In the genomic region with DNA sequence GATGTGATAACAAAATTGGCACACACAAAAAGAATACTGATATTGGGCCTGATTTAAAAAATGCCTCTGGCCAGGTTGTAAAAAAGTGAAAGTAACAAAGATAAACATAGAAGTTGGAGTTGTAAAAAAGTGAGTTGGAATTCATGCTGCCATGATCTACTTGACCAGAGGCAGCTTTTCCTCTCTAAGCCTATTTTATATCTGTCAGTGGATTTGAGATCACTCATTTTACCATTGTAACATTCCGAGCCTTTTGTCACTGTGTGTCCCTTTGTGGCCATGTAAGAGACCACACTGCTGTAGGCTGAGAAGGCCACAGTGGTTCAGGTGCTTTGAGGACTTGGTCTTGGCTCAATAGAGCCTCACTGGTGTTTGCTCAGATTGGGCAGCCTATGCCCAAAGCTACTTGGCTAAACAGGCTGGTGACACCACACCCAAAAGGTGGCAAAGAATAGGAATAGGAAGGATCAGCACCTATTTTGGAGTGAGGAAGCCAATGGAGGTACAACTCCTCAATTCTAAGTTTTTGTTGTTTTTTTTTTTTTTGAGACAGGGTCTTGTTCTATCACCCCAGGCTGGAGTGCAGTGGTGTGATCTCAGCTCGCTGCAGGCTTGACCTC, we compare ENCODE assay signal across 18 cellular contexts. TPM values are rescaled to one million over a fixed set of nuclear protein-coding genes. Genes with fewer than 3 reads are reported as not detected.
DNase-seq lines count a peak whose midpoint lies in the region; ATAC-seq, FAIRE-seq and TF ChIP-seq lines count a peak whose summit lies in the region.
"Had no signal": no experiment of that assay in that cellular context is flagged by ENCODE, and none has a peak within 500 bp of the region (broad histone marks: within the 10 kb centered on the region; RNA-seq: fewer than 3 reads in every experiment).

No MANE protein-coding gene starts in this region.

- BruUV-seq in A673 (replicated peaks; lab: Mats Ljungman, UMichigan) = no TSS peak
- no TSS peak for BruUV-seq in PC-3 (replicated peaks; lab: Mats Ljungman, UMichigan)

- intact Hi-C loops in A673 (cut with micrococcal nuclease; ENCODE audit: unreplicated experiment) (loop anchor here (5.0 kb wide), 2 partner anchors 73 to 98 kb away; no protein-coding TSS in a partner anchor), PC-3 (cut with micrococcal nuclease) (loop anchor here (5.0 kb wide), 1 partner anchor 578 kb away; no protein-coding TSS in a partner anchor)

- H3K36me3 ChIP-seq in A673 (ENCODE audit: insufficient read depth, low read length, poor library complexity, severe bottlenecking) (peaks cover 97% of the 10 kb centered on the region), SK-N-MC (ENCODE audit: insufficient read depth, low read length) (peaks cover 95% of the 10 kb centered on the region), PC-3 (ENCODE audit: low read depth, low read length) (peaks cover 57% of the 10 kb centered on the region; the same call in 1 of the 2 replicates)

- no peak overlapping the region for H3K4me3 Mint-ChIP-seq in mesothelial cell of epicardium

- DNase-seq in NCI-H82 (lab: John Stamatoyannopoulos, UW) (peak; percentile 14), NCI-H82 treated with DMSO at 0.1 percent for 48 hours (lab: John Stamatoyannopoulos, UW; ENCODE audit: unreplicated experiment) (no peak), A673 (ENCODE audit: low spot score) (no peak), SK-N-MC (ENCODE audit: low read depth, low spot score) (no peak), mesothelial cell of epicardium (ENCODE audit: low spot score in 2 of 2, unreplicated experiment in 2 of 2) (no peak), PC-3 (no peak), NCI-H1930 (lab: John Stamatoyannopoulos, UW) (no peak), frontal cortex (ENCODE audit: low spot score in 2 of 2) (no peak)
- DNase-seq: 8988T, COR-L47, KBM-7, NCI-H1092, NCI-H1694, Right ventricle myocardium superior had no signal

- H3K9me2 ChIP-seq in PC-3 (replicated peaks; ENCODE audit: low read length) = no peaks in the 10 kb centered on the region

- no peak overlapping the region for H2AFZ ChIP-seq in PC-3 (ENCODE audit: low read length)

- H3K27ac Mint-ChIP-seq in mesothelial cell of epicardium = peak overlapping the region; percentile 35

- H3K27me3 ChIP-seq in A673 (replicated peaks; ENCODE audit: insufficient read depth, low read depth, low read length, poor library complexity) = no peaks in the 10 kb centered on the region
- H3K27me3 ChIP-seq in PC-3 (ENCODE audit: low read length) = no peaks in the 10 kb centered on the region

- H3K27ac ChIP-seq in A673 (ENCODE audit: low read depth, low read length, poor library complexity, severe bottlenecking) (peak overlapping the region; percentile 38), SK-N-MC (peak overlapping the region; percentile 79), PC-3 (ENCODE audit: low read length) (no peak overlapping the region)
- H3K27ac ChIP-seq: C4-2B had no signal

- peaks cover 8% of the 10 kb centered on the region for H3K4me1 ChIP-seq in A673 (ENCODE audit: insufficient read depth, low read length, poor library complexity, severe bottlenecking)
- H3K4me1 ChIP-seq in PC-3 (ENCODE audit: insufficient read depth, low read length) = peaks cover 13% of the 10 kb centered on the region

- no peaks in the 10 kb centered on the region for H3K9me3 Mint-ChIP-seq in mesothelial cell of epicardium

- H4K20me1 ChIP-seq in PC-3 (ENCODE audit: low read length) = peaks cover 9% of the 10 kb centered on the region; the same call in 1 of the 2 replicates

- no peak overlapping the region for H3K9ac ChIP-seq in SK-N-MC (ENCODE audit: insufficient read length)
- no peak overlapping the region for H3K9ac ChIP-seq in PC-3 (ENCODE audit: low read length)

- H3K4me1 Mint-ChIP-seq in mesothelial cell of epicardium = peaks cover 15% of the 10 kb centered on the region

- H3K4me2 ChIP-seq in PC-3 (ENCODE audit: low read length) = no peak overlapping the region

- no peak for FAIRE-seq in frontal cortex (lab: Jason Lieb, UNC)
- FAIRE-seq: GM18507, HTR-8/SVneo had no signal

- no peak for ATAC-seq in PC-3
- ATAC-seq: Panc1 had no signal

- CTCF ChIA-PET in A673 (lab: Charles Lee) (interaction anchor here (0.7 kb wide), 1 partner anchor 11 kb away, joined by 16 read pairs; no protein-coding TSS in a partner anchor), PC-3 (lab: Charles Lee) (interaction anchor here (0.7 kb wide), 1 partner anchor 29 kb away, joined by 4 read pairs; no protein-coding TSS in a partner anchor)

- H3K27me3 Mint-ChIP-seq in mesothelial cell of epicardium (ENCODE audit: low read depth) = no peaks in the 10 kb centered on the region

- H3K79me2 ChIP-seq in PC-3 (ENCODE audit: low read length) = peaks cover 65% of the 10 kb centered on the region

- no peaks in the 10 kb centered on the region for H3F3A ChIP-seq in PC-3 (ENCODE audit: low read length, unreplicated experiment)

- peaks cover 21% of the 10 kb centered on the region for H3K36me3 Mint-ChIP-seq in mesothelial cell of epicardium

- no peak for TF ChIP-seq CTCF in A673 (conservative IDR thresholded peaks at IDR 0.05; ENCODE audit: low read depth, low read length)
- TF ChIP-seq CTCF in mesothelial cell of epicardium (IDR thresholded peaks at IDR 0.05; ENCODE audit: unreplicated experiment) = no peak
- TF ChIP-seq CTCF in PC-3 (conservative IDR thresholded peaks at IDR 0.05; ENCODE audit: low read depth, low read length) = no peak

- POLR2A ChIA-PET in A673 (lab: Charles Lee; ENCODE audit: low non-redundant PET) = no interaction called here
- POLR2A ChIA-PET in PC-3 (lab: Charles Lee; ENCODE audit: unreplicated experiment) = no interaction called here

- H3K4me3 ChIP-seq in A673 (ENCODE audit: low read depth, low read length, poor library complexity, severe bottlenecking) = no peak overlapping the region
- no peak overlapping the region for H3K4me3 ChIP-seq in SK-N-MC
- H3K4me3 ChIP-seq in PC-3 (ENCODE audit: low read length) = no peak overlapping the region

- H3K9me3 ChIP-seq in A673 (ENCODE audit: low read depth, low read length, poor library complexity, severe bottlenecking) (no peaks in the 10 kb centered on the region), SK-N-MC (ENCODE audit: low read depth, low read length) (no peaks in the 10 kb centered on the region), PC-3 (ENCODE audit: low read length) (no peaks in the 10 kb centered on the region)

RNA-seq across cellular contexts. Expression of a gene that starts 7.1 kb away (rescaled TPM):
- 140 and 152 TPM in 2 replicates for total RNA-seq in A673 (2021)
- 19.5 to 20.9 TPM (median 20.3 TPM) in 3 replicates for total RNA-seq in mesothelial cell of epicardium
- total RNA-seq in PC-3 (2014; rRNA removed) = 132 and 137 TPM in 2 replicates
- total RNA-seq in frontal cortex = 15.9 TPM

RNA-seq across cellular contexts. Expression of a gene that starts 7.4 kb away (rescaled TPM):
- total RNA-seq in A673 (2021) = 138 and 139 TPM in 2 replicates
- 139 to 154 TPM (median 148 TPM) in 3 replicates for total RNA-seq in mesothelial cell of epicardium
- 79.2 and 110 TPM in 2 replicates for total RNA-seq in PC-3 (2014; rRNA removed)
- total RNA-seq in frontal cortex = 62.4 TPM

RNA-seq across cellular contexts. Expression of a gene that starts 17.0 kb away (rescaled TPM):
- 442 and 490 TPM in 2 replicates for total RNA-seq in A673 (2021)
- 108 to 115 TPM (median 108 TPM) in 3 replicates for total RNA-seq in mesothelial cell of epicardium
- 79.4 and 84.4 TPM in 2 replicates for total RNA-seq in PC-3 (2014; rRNA removed)
- total RNA-seq in frontal cortex = 81.9 TPM

RNA-seq across cellular contexts. Expression of a gene that starts 28.3 kb away (rescaled TPM):
- total RNA-seq in A673 (2021) (1,097 and 1,272 TPM in 2 replicates), mesothelial cell of epicardium (317 to 337 TPM (median 324 TPM) in 3 replicates), PC-3 (2014; rRNA removed) (246 and 305 TPM in 2 replicates), frontal cortex (121 TPM)

RNA-seq across cellular contexts. Expression of a gene that starts 47.3 kb away (rescaled TPM):
- 11.2 and 14.6 TPM in 2 replicates for total RNA-seq in A673 (2021)
- 401 to 436 TPM (median 428 TPM) in 3 replicates for total RNA-seq in mesothelial cell of epicardium
- total RNA-seq in PC-3 (2014; rRNA removed) = 5.1 and 7.0 TPM in 2 replicates
- 0.82 TPM for total RNA-seq in frontal cortex
